In the genomic region with DNA sequence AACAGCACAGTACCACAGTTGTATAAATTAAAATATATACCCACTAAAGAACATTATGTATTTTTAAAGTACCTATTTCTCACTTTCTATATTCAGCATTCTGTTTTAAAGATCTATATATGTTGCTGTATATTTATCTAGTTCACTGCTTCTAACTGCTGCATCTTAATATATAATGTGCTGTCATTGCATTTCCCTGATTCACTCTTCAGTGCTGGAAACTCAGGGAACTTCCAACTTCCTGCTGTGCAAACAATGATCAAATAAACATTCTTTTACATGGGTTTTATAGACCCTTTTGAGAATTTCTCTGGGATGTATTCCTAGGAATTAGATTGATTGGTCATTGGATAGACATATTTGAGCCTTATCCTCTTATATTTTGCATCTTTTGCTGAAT, we compare ENCODE assay signal across 21 cellular contexts.
DNase-seq lines count a peak whose midpoint lies in the region; ATAC-seq, FAIRE-seq and TF ChIP-seq lines count a peak whose summit lies in the region.
"Had no signal": no experiment of that assay in that cellular context is flagged by ENCODE, and none has a peak within 500 bp of the region (broad histone marks: within the 10 kb centered on the region; RNA-seq: fewer than 3 reads in every experiment).

No MANE protein-coding gene starts in this region.

- in situ Hi-C loops in Panc1 (cut with HindIII; ENCODE audit: low pct_unique_long_range_greater_than_20kb, low sequenced_read_pairs), result no loop called here
- in situ Hi-C loops in mammary epithelial cell (cut with MboI; ENCODE audit: low sequenced_read_pairs in 2 of 2), result no loop called here

- H3K36me3 ChIP-seq in Panc1 (ENCODE audit: control insufficient read depth, insufficient read depth, low read length) (no peaks in the 10 kb centered on the region), mammary epithelial cell (ENCODE audit: insufficient read depth, low read length) (no peaks in the 10 kb centered on the region), pancreas (no peaks in the 10 kb centered on the region)
- no peaks in the 10 kb centered on the region for H3K36me3 ChIP-seq in CD4-positive, alpha-beta memory T cell (ENCODE audit: insufficient read depth, low read length)
- H3K36me3 ChIP-seq: BE2C had no signal

- CTCF ChIA-PET in A549 (lab: Yijun Ruan, JAX) (no interaction called here), Panc1 (lab: Charles Lee) (no interaction called here), mammary epithelial cell (lab: Charles Lee; ENCODE audit: low non-redundant PET) (no interaction called here)
- CTCF ChIA-PET in CD4-positive, alpha-beta memory T cell (lab: Charles Lee; ENCODE audit: partially characterized antibody), result no interaction called here

- H3K27me3 ChIP-seq in Panc1 (ENCODE audit: control insufficient read depth, insufficient read depth, low read length) (0 out of 2 replicates have a peak, but pooled peaks cover 2% of the 10 kb centered on the region), mammary epithelial cell (ENCODE audit: insufficient read depth, low read length) (no peaks in the 10 kb centered on the region), pancreas (no peaks in the 10 kb centered on the region)
- no peaks in the 10 kb centered on the region for H3K27me3 ChIP-seq in CD4-positive, alpha-beta memory T cell (ENCODE audit: insufficient read depth, low read length)
- H3K27me3 ChIP-seq: BE2C; BLaER1 treated with 17β-estradiol and CSF1 and Interleukin-3, amounts not matched to agents 10 nM and 100 nM had no signal

- FAIRE-seq in A549 (lab: Jason Lieb, UNC) (no peak), pancreas (lab: Jason Lieb, UNC) (no peak)
- FAIRE-seq: GM12892, GM19239, H54 had no signal

- no peak overlapping the region for H3K4me3 ChIP-seq in A549
- H3K4me3 ChIP-seq in Panc1 (ENCODE audit: low read depth in 2 of 2, low read length in 2 of 2), result no peak overlapping the region
- no peak overlapping the region for H3K4me3 ChIP-seq in choroid plexus epithelial cell (ENCODE audit: low read depth, low read length)
- H3K4me3 ChIP-seq in CD4-positive, alpha-beta memory T cell (ENCODE audit: low read length in 2 of 2), result no peak overlapping the region
- H3K4me3 ChIP-seq in mammary epithelial cell (replicated peaks in 1 of 3; ENCODE audit: insufficient read depth in 1 of 3, low read depth in 2 of 3, low read length in 3 of 3), result no peak overlapping the region
- no peak overlapping the region for H3K4me3 ChIP-seq in pancreas
- H3K4me3 ChIP-seq: BLaER1 treated with 17β-estradiol and CSF1 and Interleukin-3, amounts not matched to agents 10 nM and 100 nM had no signal

- intact Hi-C loops in Panc1 (cut with micrococcal nuclease; ENCODE audit: unreplicated experiment) (no loop called here), mammary epithelial cell (cut with micrococcal nuclease) (no loop called here), pancreas (cut with DNase I) (no loop called here)
- intact Hi-C loops in CD4-positive, alpha-beta memory T cell (cut with micrococcal nuclease), result no loop called here

- no peaks in the 10 kb centered on the region for H3K79me2 ChIP-seq in mammary epithelial cell (ENCODE audit: insufficient read depth, low read length)

- no TSS peak for BruUV-seq in Panc1 (replicated peaks; lab: Mats Ljungman, UMichigan)
- no TSS peak for BruUV-seq in mammary epithelial cell (replicated peaks; lab: Mats Ljungman, UMichigan)

- H3K4me1 ChIP-seq in A549, result no peaks in the 10 kb centered on the region
- H3K4me1 ChIP-seq in Panc1 (ENCODE audit: control insufficient read depth, insufficient read depth, low read length), result no peaks in the 10 kb centered on the region
- H3K4me1 ChIP-seq in CD4-positive, alpha-beta memory T cell (ENCODE audit: insufficient read depth, low read length), result no peaks in the 10 kb centered on the region
- H3K4me1 ChIP-seq in mammary epithelial cell (ENCODE audit: insufficient read depth, low read length), result peaks cover 4% of the 10 kb centered on the region
- H3K4me1 ChIP-seq in pancreas, result peaks cover 0 to 2% (median 2%) of the 10 kb centered on the region in 3 donors
- H3K4me1 ChIP-seq: BE2C, Caco-2 had no signal

- ATAC-seq in A549, result peak in 1 of 2 experiments; percentile 40; a peak in 1 of 6 replicates
- peak; percentile 68; the same call in 1 of the 2 replicates for ATAC-seq in Panc1
- no peak for ATAC-seq in pancreas
- ATAC-seq: CD8-positive, alpha-beta T cell had no signal

- H3K9ac ChIP-seq in mammary epithelial cell (ENCODE audit: insufficient read depth, low read length), result no peak overlapping the region
- H3K9ac ChIP-seq: BLaER1 treated with 17β-estradiol and CSF1 and Interleukin-3, amounts not matched to agents 10 nM and 100 nM had no signal

- no peak overlapping the region for H3K4me3 Mint-ChIP-seq in CD4-positive, alpha-beta memory T cell
- no peak overlapping the region for H3K4me3 Mint-ChIP-seq in progenitor cell of endocrine pancreas (ENCODE audit: low read depth)
- H3K4me3 Mint-ChIP-seq: CD14-positive monocyte; CD8-positive, alpha-beta T cell had no signal

- TF ChIP-seq CTCF in A549 (IDR thresholded peaks at IDR 0.05), result no peak
- TF ChIP-seq CTCF in Panc1 (IDR thresholded peaks at IDR 0.05), result no peak
- no peak for TF ChIP-seq CTCF in choroid plexus epithelial cell (conservative IDR thresholded peaks at IDR 0.05; ENCODE audit: low read depth, low read length)
- no peak for TF ChIP-seq CTCF in progenitor cell of endocrine pancreas (IDR thresholded peaks at IDR 0.05; ENCODE audit: unreplicated experiment)
- no peak for TF ChIP-seq CTCF in mammary epithelial cell (conservative IDR thresholded peaks at IDR 0.05 in 1 of 2, IDR thresholded peaks at IDR 0.05 in 1 of 2; ENCODE audit: extremely low read depth in 1 of 2, insufficient read depth in 1 of 2, low read depth in 1 of 2, low read length in 2 of 2)
- no peak for TF ChIP-seq CTCF in pancreas (IDR thresholded peaks at IDR 0.05)

- TF ChIP-seq RAD21 in A549 (conservative IDR thresholded peaks at IDR 0.05 in 1 of 2, IDR thresholded peaks at IDR 0.05 in 1 of 2), result no peak

- no peak overlapping the region for H2AFZ ChIP-seq in mammary epithelial cell (ENCODE audit: low read depth, low read length)

- no peaks in the 10 kb centered on the region for H3K36me3 Mint-ChIP-seq in CD4-positive, alpha-beta memory T cell
- H3K36me3 Mint-ChIP-seq in progenitor cell of endocrine pancreas (ENCODE audit: insufficient read depth), result no peaks in the 10 kb centered on the region
- H3K36me3 Mint-ChIP-seq: CD14-positive monocyte; CD8-positive, alpha-beta T cell had no signal

- dilution Hi-C loops in mammary epithelial cell (cut with HindIII; ENCODE audit: low sequenced_read_pairs), result no loop called here

- no peak overlapping the region for H3K27ac ChIP-seq in A549
- no peak overlapping the region for H3K27ac ChIP-seq in Panc1 (ENCODE audit: low read length)
- H3K27ac ChIP-seq in CD4-positive, alpha-beta memory T cell (ENCODE audit: low read depth, low read length), result no peak overlapping the region
- H3K27ac ChIP-seq in mammary epithelial cell (ENCODE audit: insufficient read depth, low read depth, low read length), result no peak overlapping the region
- no peak overlapping the region for H3K27ac ChIP-seq in pancreas
- H3K27ac ChIP-seq: BLaER1 treated with 17β-estradiol and CSF1 and Interleukin-3, amounts not matched to agents 10 nM and 100 nM had no signal

- TF ChIP-seq POLR2A in A549 (IDR thresholded peaks at IDR 0.05; ENCODE audit: low read length), result no peak

- no peaks in the 10 kb centered on the region for H3K9me3 ChIP-seq in A549
- H3K9me3 ChIP-seq in Panc1 (ENCODE audit: control insufficient read depth, insufficient read depth, low read depth, low read length), result no peaks in the 10 kb centered on the region
- H3K9me3 ChIP-seq in CD4-positive, alpha-beta memory T cell (ENCODE audit: control insufficient read depth in 1 of 2, low read length in 2 of 2), result no peaks in the 10 kb centered on the region
- H3K9me3 ChIP-seq in mammary epithelial cell (replicated peaks; ENCODE audit: insufficient read depth, low read length), result no peaks in the 10 kb centered on the region
- H3K9me3 ChIP-seq in pancreas, result no peaks in the 10 kb centered on the region
- H3K9me3 ChIP-seq: BE2C, Caco-2 had no signal

- no peaks in the 10 kb centered on the region for H3K27me3 Mint-ChIP-seq in CD4-positive, alpha-beta memory T cell
- H3K27me3 Mint-ChIP-seq in progenitor cell of endocrine pancreas, result no peaks in the 10 kb centered on the region

- H3K27ac Mint-ChIP-seq in CD4-positive, alpha-beta memory T cell, result no peak overlapping the region
- no peak overlapping the region for H3K27ac Mint-ChIP-seq in progenitor cell of endocrine pancreas
- H3K27ac Mint-ChIP-seq: CD14-positive monocyte; CD8-positive, alpha-beta T cell had no signal

- H3K9me3 Mint-ChIP-seq in CD4-positive, alpha-beta memory T cell, result peaks cover 0 to 3% (median 0%) of the 10 kb centered on the region in 8 donors
- H3K9me3 Mint-ChIP-seq in progenitor cell of endocrine pancreas (ENCODE audit: low read depth), result no peaks in the 10 kb centered on the region
- H3K9me3 Mint-ChIP-seq: CD14-positive monocyte; CD8-positive, alpha-beta T cell had no signal

- POLR2A ChIA-PET in A549 (lab: Yijun Ruan, JAX) (no interaction called here), Panc1 (lab: Charles Lee) (no interaction called here)
- POLR2A ChIA-PET in CD4-positive, alpha-beta memory T cell (lab: Charles Lee; ENCODE audit: partially characterized antibody), result no interaction called here

- DNase-seq in A549 (ENCODE audit: low read depth in 1 of 2, low spot score in 1 of 2), result peak in 1 of 2 experiments; percentile 13
- DNase-seq in Panc1 (ENCODE audit: low read depth, low spot score), result no peak
- DNase-seq in choroid plexus epithelial cell (ENCODE audit: low read depth), result peak; percentile 1
- DNase-seq in CD4-positive, alpha-beta memory T cell, result no peak
- no peak for DNase-seq in progenitor cell of endocrine pancreas (ENCODE audit: low spot score, unreplicated experiment)
- DNase-seq in mammary epithelial cell, result no peak
- no peak for DNase-seq in pancreas
- DNase-seq: 8988T; AML-193; BE2C; Caco-2; CD8-positive, alpha-beta T cell; DMS153; DND-41; GOT3; HCEC 1CT had no signal

- no peaks in the 10 kb centered on the region for H3K4me1 Mint-ChIP-seq in CD4-positive, alpha-beta memory T cell
- H3K4me1 Mint-ChIP-seq in progenitor cell of endocrine pancreas (ENCODE audit: low read depth), result no peaks in the 10 kb centered on the region
- H3K4me1 Mint-ChIP-seq: CD14-positive monocyte had no signal

- no peak for TF ChIP-seq EP300 in A549 (IDR thresholded peaks at IDR 0.05)

- H4K20me1 ChIP-seq in mammary epithelial cell (ENCODE audit: insufficient read depth, low read length), result no peaks in the 10 kb centered on the region
- H4K20me1 ChIP-seq: BLaER1 treated with 17β-estradiol and CSF1 and Interleukin-3, amounts not matched to agents 10 nM and 100 nM had no signal

- H3K4me2 ChIP-seq in A549, result no peak overlapping the region
- H3K4me2 ChIP-seq in mammary epithelial cell (ENCODE audit: insufficient read depth, low read depth, low read length), result no peak overlapping the region
- H3K4me2 ChIP-seq: BLaER1 treated with 17β-estradiol and CSF1 and Interleukin-3, amounts not matched to agents 10 nM and 100 nM had no signal

TF ChIP-seq in A549, 52 proteins besides CTCF, POLR2A, EP300 and RAD21:
- no peak for TF ChIP-seq HDAC2 (IDR thresholded peaks at IDR 0.05)
- TF ChIP-seq MAFK (IDR thresholded peaks at IDR 0.05; ENCODE audit: partially characterized antibody), result peak; percentile 65
